ENCODE assay signal across 1 cellular context in genomic region chr13:77026255-77026782, GRCh38.
A peak's percentile ranks its signal among the peaks of the same experiment; 100 is the strongest.
TF ChIP-seq lines count a peak whose summit lies in the region.

No MANE protein-coding gene starts in this region.

TF ChIP-seq in K562, 482 proteins besides CTCF, POLR2A, EP300 and RAD21 (continued from another document and continues in another):
- TF ChIP-seq E2F8 (IDR thresholded peaks at IDR 0.05; ENCODE audit: low read depth, partially characterized antibody), result no peak
- TF ChIP-seq WHSC1 (IDR thresholded peaks at IDR 0.05; ENCODE audit: low read length), result no peak
- no peak for TF ChIP-seq DNMT1 (IDR thresholded peaks at IDR 0.05)
- no peak for TF ChIP-seq CHD4 (IDR thresholded peaks at IDR 0.05; ENCODE audit: insufficient read depth, insufficient replicate concordance, low read depth, low read length, poor library complexity, severe bottlenecking)
- TF ChIP-seq SNIP1 (IDR thresholded peaks at IDR 0.05; ENCODE audit: low read depth), result no peak
- no peak for TF ChIP-seq ILK (tag; IDR thresholded peaks at IDR 0.05; ENCODE audit: borderline replicate concordance, low read depth)
- no peak for TF ChIP-seq HMG20A (CRISPR knock-in tag; conservative IDR thresholded peaks at IDR 0.05)
- no peak for TF ChIP-seq ZNF780A (CRISPR knock-in tag; IDR thresholded peaks at IDR 0.05)
- TF ChIP-seq ZNF408 (CRISPR knock-in tag; IDR thresholded peaks at IDR 0.05; ENCODE audit: low read depth), result no peak
- no peak for TF ChIP-seq NFATC3 (IDR thresholded peaks at IDR 0.05)
- no peak for TF ChIP-seq ZKSCAN1 (IDR thresholded peaks at IDR 0.05; ENCODE audit: low read depth, low read length)
- TF ChIP-seq STAT5B (CRISPR knock-in tag; IDR thresholded peaks at IDR 0.05), result no peak
- no peak for TF ChIP-seq ZMIZ1 (IDR thresholded peaks at IDR 0.05; ENCODE audit: low read depth in 2 of 2, low read length in 2 of 2)
- no peak for TF ChIP-seq RNF2 (IDR thresholded peaks at IDR 0.05)
- TF ChIP-seq ZNF551 (CRISPR knock-in tag; IDR thresholded peaks at IDR 0.05), result no peak
- no peak for TF ChIP-seq RERE (CRISPR knock-in tag; IDR thresholded peaks at IDR 0.05; ENCODE audit: borderline replicate concordance)
- TF ChIP-seq MYC (IDR thresholded peaks at IDR 0.05; ENCODE audit: low read depth, low read length), result no peak
- TF ChIP-seq MYC (CRISPR knock-in tag; IDR thresholded peaks at IDR 0.05; ENCODE audit: borderline replicate concordance, low read depth), result no peak
- TF ChIP-seq ZNF609 (CRISPR knock-in tag; IDR thresholded peaks at IDR 0.05; ENCODE audit: borderline replicate concordance), result no peak
- TF ChIP-seq ZNF175 (CRISPR knock-in tag; IDR thresholded peaks at IDR 0.05; ENCODE audit: low read depth), result no peak
- no peak for TF ChIP-seq ZBTB33 (CRISPR knock-in tag; IDR thresholded peaks at IDR 0.05)
- 0 out of 2 replicates have a peak, but pooled peaks have one; percentile 3 for TF ChIP-seq EGR1 (conservative IDR thresholded peaks at IDR 0.05)
- TF ChIP-seq DMBX1 (CRISPR knock-in tag; IDR thresholded peaks at IDR 0.05; ENCODE audit: borderline replicate concordance), result no peak
- no peak for TF ChIP-seq YY1 (IDR thresholded peaks at IDR 0.05; ENCODE audit: borderline replicate concordance in 1 of 3, control insufficient read depth in 1 of 3, extremely low read depth in 1 of 3, insufficient read depth in 3 of 3, insufficient read length in 1 of 3, insufficient replicate concordance in 2 of 3, low read depth in 1 of 3, low read length in 2 of 3)
- TF ChIP-seq MAZ (CRISPR knock-in tag; conservative IDR thresholded peaks at IDR 0.05 in 1 of 2, IDR thresholded peaks at IDR 0.05 in 1 of 2), result peak in 1 of 2 experiments; percentile 0; a peak in 2 of 4 replicates
- no peak for TF ChIP-seq RFX7 (CRISPR knock-in tag; IDR thresholded peaks at IDR 0.05)
- no peak for TF ChIP-seq JUND (IDR thresholded peaks at IDR 0.05; ENCODE audit: borderline replicate concordance, low read depth, low read length)
- TF ChIP-seq JUND (tag; IDR thresholded peaks at IDR 0.05; ENCODE audit: borderline replicate concordance, low read depth, low read length), result no peak
- no peak for TF ChIP-seq TAF7 (tag; IDR thresholded peaks at IDR 0.05)
- no peak for TF ChIP-seq NFE2 (IDR thresholded peaks at IDR 0.05; ENCODE audit: low read depth)
- TF ChIP-seq SUPT5H (IDR thresholded peaks at IDR 0.05), result no peak
- no peak for TF ChIP-seq EZH2 (IDR thresholded peaks at IDR 0.05; ENCODE audit: borderline replicate concordance, low read depth, low read length)
- no peak for TF ChIP-seq SIN3B (IDR thresholded peaks at IDR 0.05; ENCODE audit: low read depth)
- no peak for TF ChIP-seq ZNF449 (CRISPR knock-in tag; IDR thresholded peaks at IDR 0.05)
- no peak for TF ChIP-seq RNF219 (CRISPR knock-in tag; IDR thresholded peaks at IDR 0.05)
- TF ChIP-seq NCOA4 (IDR thresholded peaks at IDR 0.05; ENCODE audit: partially characterized antibody), result no peak
- TF ChIP-seq FOXK1 (CRISPR knock-in tag; IDR thresholded peaks at IDR 0.05; ENCODE audit: borderline replicate concordance), result peak; percentile 74; the same call in 1 of the 2 replicates
- no peak for TF ChIP-seq ZBED1 (IDR thresholded peaks at IDR 0.05)
- TF ChIP-seq MCM5 (IDR thresholded peaks at IDR 0.05; ENCODE audit: low read depth), result no peak
- no peak for TF ChIP-seq ZKSCAN3 (CRISPR knock-in tag; IDR thresholded peaks at IDR 0.05)
